Comparison of ENCODE assay signal across 15 cellular contexts in the genomic region with DNA sequence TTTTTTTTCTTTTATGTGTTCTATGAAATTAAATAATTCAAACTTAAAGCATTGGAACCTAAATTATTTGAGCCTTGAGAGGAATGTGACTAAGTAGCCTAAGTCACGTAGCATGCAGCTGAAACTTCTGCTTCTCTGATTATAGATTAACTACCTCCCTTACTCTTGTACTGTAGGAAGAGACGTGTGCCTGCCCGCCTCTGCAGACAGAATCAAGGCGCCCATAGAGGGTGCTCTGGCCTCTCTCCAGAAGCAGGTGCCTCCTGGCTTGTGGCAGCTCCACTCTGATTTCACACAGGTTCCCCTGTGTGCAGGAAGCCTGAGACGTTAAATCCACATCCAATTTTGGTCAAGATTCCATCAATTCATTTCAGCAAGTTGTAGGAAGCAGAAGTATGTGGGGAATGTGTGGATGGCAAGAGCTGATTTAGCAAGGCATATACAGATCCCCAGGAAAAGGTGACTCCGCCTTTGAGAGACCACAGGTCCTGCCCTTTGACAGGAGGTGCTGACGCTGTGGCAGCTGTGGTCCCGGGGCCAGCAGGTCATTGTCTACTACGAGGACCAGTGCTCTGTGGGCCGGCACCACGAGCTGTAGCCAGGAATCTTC.
DNase-seq lines count a peak whose midpoint lies in the region; ATAC-seq and TF ChIP-seq lines count a peak whose summit lies in the region.
"Had no signal": no experiment of that assay in that cellular context is flagged by ENCODE, and none has a peak within 500 bp of the region (broad histone marks: within the 10 kb centered on the region; RNA-seq: fewer than 3 reads in every experiment).

No MANE protein-coding gene starts in this region.

- no peaks in the 10 kb centered on the region for H4K20me1 ChIP-seq in Karpas-422 (ENCODE audit: insufficient read depth, low read depth, low read length)

- H3K27ac ChIP-seq in Karpas-422 (ENCODE audit: low read length) (no peak overlapping the region), body of pancreas (no peak overlapping the region), psoas muscle (no peak overlapping the region), gastroesophageal sphincter (no peak overlapping the region)

- ATAC-seq in body of pancreas (peak; percentile 70), HG03039 (IDR thresholded peaks at IDR 0.05; ENCODE audit: unreplicated experiment) (no peak), psoas muscle (no peak), gastroesophageal sphincter (no peak)
- ATAC-seq: activated CD4-positive, alpha-beta T cell treated with anti-CD3 and anti-CD28 coated beads for 36 hours; natural killer cell; PC-3 had no signal

- H3K36me3 ChIP-seq in BE2C = no peaks in the 10 kb centered on the region
- H3K36me3 ChIP-seq in Karpas-422 (ENCODE audit: insufficient read depth, low read length) = no peaks in the 10 kb centered on the region
- no peaks in the 10 kb centered on the region for H3K36me3 ChIP-seq in body of pancreas (replicated peaks in 1 of 2; ENCODE audit: insufficient read depth in 1 of 2, low read depth in 2 of 2)
- H3K36me3 ChIP-seq in psoas muscle (ENCODE audit: insufficient read depth in 1 of 2, low read depth in 1 of 2) = no peaks in the 10 kb centered on the region
- H3K36me3 ChIP-seq in gastroesophageal sphincter = no peaks in the 10 kb centered on the region

- intact Hi-C loops in body of pancreas (cut with DNase I) = no loop called here
- intact Hi-C loops in psoas muscle (cut with DNase I) = no loop called here

- H3K27me3 ChIP-seq in BE2C (no peaks in the 10 kb centered on the region), Karpas-422 (ENCODE audit: low read length) (no peaks in the 10 kb centered on the region), body of pancreas (no peaks in the 10 kb centered on the region), psoas muscle (ENCODE audit: insufficient read depth in 3 of 3, low read length in 2 of 3) (no peaks in the 10 kb centered on the region), gastroesophageal sphincter (no peaks in the 10 kb centered on the region)

- TF ChIP-seq EP300 in gastroesophageal sphincter (IDR thresholded peaks at IDR 0.05) = no peak

- 22 to 27% methylated on average over 11 of the region's 11 CpGs for WGBS in body of pancreas, 2 donors
- 56 to 61% (median 59%) methylated on average over 11 of the region's 11 CpGs for whole genome bisulfite sequencing in psoas muscle, 3 donors
- 51 to 74% methylated on average over 3 to 8 of the region's 11 CpGs for WGBS in gastroesophageal sphincter (ENCODE audit: low coverage in 1 of 2), 2 donors

- no peak for DNase-seq in BE2C
- DNase-seq in Karpas-422 = peak; percentile 63
- peak; percentile 41 to 79 (median 54) for DNase-seq in body of pancreas
- DNase-seq in left kidney (ENCODE audit: low read depth, low spot score) = peak; percentile 65
- no peak for DNase-seq in NCI-H1417 (lab: John Stamatoyannopoulos, UW)
- no peak for DNase-seq in psoas muscle
- DNase-seq: activated CD4-positive, alpha-beta T cell treated with anti-CD3 and anti-CD28 coated beads for 36 hours; activated naive CD4-positive, alpha-beta T cell; hypothalamus; natural killer cell; NCI-H1105; PC-3 had no signal

- H3K4me1 ChIP-seq in BE2C = no peaks in the 10 kb centered on the region
- H3K4me1 ChIP-seq in Karpas-422 (ENCODE audit: low read length) = peaks cover 5% of the 10 kb centered on the region; the same call in 1 of the 2 replicates
- peaks cover 15% of the 10 kb centered on the region for H3K4me1 ChIP-seq in body of pancreas
- H3K4me1 ChIP-seq in psoas muscle = no peaks in the 10 kb centered on the region
- no peaks in the 10 kb centered on the region for H3K4me1 ChIP-seq in gastroesophageal sphincter

- H3K9ac ChIP-seq in Karpas-422 (ENCODE audit: low read length) = no peak overlapping the region

- no peaks in the 10 kb centered on the region for H3K9me3 ChIP-seq in BE2C
- no peaks in the 10 kb centered on the region for H3K9me3 ChIP-seq in Karpas-422 (ENCODE audit: low read length)
- no peaks in the 10 kb centered on the region for H3K9me3 ChIP-seq in body of pancreas
- no peaks in the 10 kb centered on the region for H3K9me3 ChIP-seq in psoas muscle
- H3K9me3 ChIP-seq in gastroesophageal sphincter = no peaks in the 10 kb centered on the region

- H3K4me3 ChIP-seq in BE2C (ENCODE audit: low read depth, low read length) (no peak overlapping the region), Karpas-422 (ENCODE audit: low read length) (no peak overlapping the region), body of pancreas (no peak overlapping the region), psoas muscle (no peak overlapping the region), gastroesophageal sphincter (no peak overlapping the region)
- H3K4me3 ChIP-seq: lung had no signal

- H3K9me2 ChIP-seq in Karpas-422 (replicated peaks; ENCODE audit: insufficient read depth, low read length) = no peaks in the 10 kb centered on the region

- H3K79me2 ChIP-seq in Karpas-422 (ENCODE audit: low read length) = no peaks in the 10 kb centered on the region

- H3K4me2 ChIP-seq in Karpas-422 (ENCODE audit: low read depth, low read length, poor library complexity, severe bottlenecking) = no peak overlapping the region

- H2AFZ ChIP-seq in Karpas-422 (ENCODE audit: low read length) = no peak overlapping the region

- 0 out of 2 replicates have a peak, but pooled peaks have one; percentile 5 for TF ChIP-seq CTCF in BE2C (IDR thresholded peaks at IDR 0.05; ENCODE audit: low read depth, low read length)
- TF ChIP-seq CTCF in body of pancreas (IDR thresholded peaks at IDR 0.05) = peak in 2 of 7 experiments; percentile 22 to 31
- TF ChIP-seq CTCF in psoas muscle (IDR thresholded peaks at IDR 0.05) = no peak
- no peak for TF ChIP-seq CTCF in gastroesophageal sphincter (IDR thresholded peaks at IDR 0.05)

- TF ChIP-seq POLR2A in body of pancreas (IDR thresholded peaks at IDR 0.05) = no peak
- no peak for TF ChIP-seq POLR2A in gastroesophageal sphincter (IDR thresholded peaks at IDR 0.05)

Comparison
In these comparisons a context has a peak if more than half of its experiments do, and no peak if none do; other contexts are left out.
1. DNase-seq: peak in Karpas-422 (single experiment), body of pancreas (4 of 4) and left kidney (single experiment); none in BE2C (single experiment), NCI-H1417 (0 of 3) and psoas muscle (0 of 2).